In the genomic region with DNA sequence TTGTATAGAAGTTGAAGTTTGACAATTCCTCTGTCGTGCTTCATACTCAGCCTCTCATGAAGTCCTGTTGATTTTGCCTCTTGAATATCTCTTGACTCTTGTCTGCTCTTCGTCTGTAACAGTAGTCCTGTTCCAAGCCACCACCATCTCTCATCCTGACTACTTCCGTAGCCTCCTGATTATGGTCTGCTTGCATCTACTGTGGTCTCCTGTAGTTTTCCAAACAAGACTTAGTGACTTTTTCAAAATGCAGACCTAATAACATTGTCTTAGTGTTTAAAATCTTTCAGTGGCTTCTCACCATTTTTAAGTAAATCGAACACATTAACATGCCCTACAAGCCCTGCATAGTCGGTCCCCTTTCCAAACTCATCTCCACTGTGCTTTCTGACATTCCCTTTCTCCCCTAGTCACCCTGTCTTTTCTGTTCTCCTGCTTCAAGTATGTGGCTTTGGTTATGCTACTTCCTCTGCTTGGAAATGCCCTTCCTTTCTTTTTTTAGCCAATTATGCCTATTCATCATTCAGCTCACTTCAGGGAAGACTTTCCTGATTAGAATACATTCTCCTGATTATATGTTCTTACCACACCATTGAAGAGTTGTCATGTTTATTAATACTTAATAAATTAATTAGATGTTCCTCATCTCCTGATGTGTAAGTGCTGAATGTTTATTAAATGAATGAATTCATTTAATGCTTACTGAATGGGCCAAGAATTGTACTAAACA, we compare ENCODE assay signal across 9 cellular contexts. TPM values are rescaled to one million over a fixed set of nuclear protein-coding genes. Genes with fewer than 3 reads are reported as not detected.
DNase-seq lines count a peak whose midpoint lies in the region; TF ChIP-seq lines count a peak whose summit lies in the region.
"Had no signal": no experiment of that assay in that cellular context is flagged by ENCODE, and none has a peak within 500 bp of the region (broad histone marks: within the 10 kb centered on the region; RNA-seq: fewer than 3 reads in every experiment).

No MANE protein-coding gene starts in this region.

- H3K27ac ChIP-seq in BLaER1 treated with 17β-estradiol and CSF1 and Interleukin-3, amounts not matched to agents 10 nM and 100 nM = peak overlapping the region in 9 of 11 experiments; percentile 4 to 98 (median 89); a peak in 13 of 22 replicates
- H3K27ac ChIP-seq in HUES64 (ENCODE audit: low read depth, low read length) (no peak overlapping the region), muscle layer of duodenum (ENCODE audit: low read length) (no peak overlapping the region)

- BruUV-seq in MCF 10A (replicated peaks; lab: Mats Ljungman, UMichigan) = no TSS peak

- CTCF ChIA-PET in MCF 10A (lab: Yijun Ruan, JAX) = interaction anchor here (0.6 to 1.0 kb wide), 3 partner anchors 10 to 140 kb away, joined by 3 read pairs; no protein-coding TSS in a partner anchor

- H3K27me3 Mint-ChIP-seq in MCF 10A (ENCODE audit: insufficient read depth, unreplicated experiment) = no peaks in the 10 kb centered on the region

- no peaks in the 10 kb centered on the region for H3K27me3 ChIP-seq in BLaER1 treated with 17β-estradiol and CSF1 and Interleukin-3, amounts not matched to agents 10 nM and 100 nM
- H3K27me3 ChIP-seq in HUES64 (ENCODE audit: insufficient read depth, low read length) = no peaks in the 10 kb centered on the region
- H3K27me3 ChIP-seq in muscle layer of duodenum (ENCODE audit: low read depth, low read length) = no peaks in the 10 kb centered on the region

- TF ChIP-seq CTCF in MCF 10A (IDR thresholded peaks at IDR 0.05; ENCODE audit: unreplicated experiment) = no peak

- H3K36me3 ChIP-seq in BLaER1 treated with 17β-estradiol and CSF1 and Interleukin-3, amounts not matched to agents 10 nM and 100 nM = peaks cover 0 to 20% (median 13%) of the 10 kb centered on the region in 11 experiments; a peak in 12 of 22 replicates
- no peaks in the 10 kb centered on the region for H3K36me3 ChIP-seq in HUES64 (ENCODE audit: insufficient read depth, low read length)
- H3K36me3 ChIP-seq in muscle layer of duodenum (ENCODE audit: control insufficient read depth in 1 of 2, insufficient read depth in 2 of 2, low read length in 2 of 2) = no peaks in the 10 kb centered on the region

- peaks cover 22% of the 10 kb centered on the region for H3K4me1 Mint-ChIP-seq in MCF 10A (ENCODE audit: insufficient read depth, unreplicated experiment)

- H3K9ac ChIP-seq in BLaER1 treated with 17β-estradiol and CSF1 and Interleukin-3, amounts not matched to agents 10 nM and 100 nM = peak overlapping the region; percentile 91 to 100 (median 97)
- no peak overlapping the region for H3K9ac ChIP-seq in HUES64 (ENCODE audit: low read depth, low read length)

- peak overlapping the region; percentile 99 for H3K4me3 Mint-ChIP-seq in MCF 10A (ENCODE audit: unreplicated experiment)

- H3K27ac Mint-ChIP-seq in MCF 10A (ENCODE audit: low read depth, unreplicated experiment) = peak overlapping the region; percentile 99

- H3K4me3 ChIP-seq in BLaER1 treated with 17β-estradiol and CSF1 and Interleukin-3, amounts not matched to agents 10 nM and 100 nM = peak overlapping the region; percentile 83 to 99 (median 98)
- peak overlapping the region; percentile 92 for H3K4me3 ChIP-seq in HUES64 (ENCODE audit: low read length)
- peak overlapping the region; percentile 84 to 85 for H3K4me3 ChIP-seq in muscle layer of duodenum (ENCODE audit: low read depth in 1 of 2, low read length in 2 of 2)

- POLR2A ChIA-PET in MCF 10A (lab: Yijun Ruan, JAX) = interaction anchor here (0.6 to 3.3 kb wide), 7 partner anchors 9 to 284 kb away, joined by 3 to 21 read pairs (median 10); a partner anchor contains a TSS

- H3K9me3 ChIP-seq in BLaER1 treated with 17β-estradiol and CSF1 and Interleukin-3, amounts not matched to agents 10 nM and 100 nM (replicated peaks in 1 of 11) = no peaks in the 10 kb centered on the region; a peak in 1 of 22 replicates
- H3K9me3 ChIP-seq in HUES64 (ENCODE audit: insufficient read depth, low read depth, low read length) (no peaks in the 10 kb centered on the region), muscle layer of duodenum (ENCODE audit: control insufficient read depth in 1 of 2, low read length in 2 of 2) (no peaks in the 10 kb centered on the region)

- H3K4me1 ChIP-seq in BLaER1 treated with 17β-estradiol and CSF1 and Interleukin-3, amounts not matched to agents 10 nM and 100 nM = peaks cover 19 to 53% (median 27%) of the 10 kb centered on the region in 10 experiments
- peaks cover 18% of the 10 kb centered on the region for H3K4me1 ChIP-seq in HUES64 (ENCODE audit: insufficient read depth, low read length)
- H3K4me1 ChIP-seq in muscle layer of duodenum (ENCODE audit: control insufficient read depth in 1 of 2, insufficient read depth in 2 of 2, low read length in 2 of 2) = peaks cover 0 to 39% of the 10 kb centered on the region in 2 donors

- no peaks in the 10 kb centered on the region for H3K36me3 Mint-ChIP-seq in MCF 10A (ENCODE audit: insufficient read depth, unreplicated experiment)

- no peaks in the 10 kb centered on the region for H3K9me3 Mint-ChIP-seq in MCF 10A (ENCODE audit: unreplicated experiment)

- H3K4me2 ChIP-seq in BLaER1 treated with 17β-estradiol and CSF1 and Interleukin-3, amounts not matched to agents 10 nM and 100 nM = peak overlapping the region; percentile 73 to 97 (median 91)

- intact Hi-C loops in MCF 10A (cut with micrococcal nuclease) = no loop called here

- H4K20me1 ChIP-seq in BLaER1 treated with 17β-estradiol and CSF1 and Interleukin-3, amounts not matched to agents 10 nM and 100 nM = peaks cover 8 to 53% (median 39%) of the 10 kb centered on the region in 11 experiments; a peak in 13 of 22 replicates

- WGBS in HUES64 = 55% methylated on average over 5 of the region's 5 CpGs

- peak; percentile 8 for DNase-seq in MCF 10A (ENCODE audit: unreplicated experiment)
- no peak for DNase-seq in D341Med (ENCODE audit: low spot score)
- no peak for DNase-seq in retina
- no peak for DNase-seq in COLO829 (ENCODE audit: low spot score)
- DNase-seq in stimulated activated CD4-positive, alpha-beta T cell treated with anti-CD3 and anti-CD28 coated beads, Interleukin-4, amount 100 ng/mL, for 1 hour = no peak
- DNase-seq: activated CD4-positive, alpha-beta T cell treated with anti-CD3 and anti-CD28 coated beads, Interleukin-2, amount 50 U/mL, for 1 hour had no signal

RNA-seq across cellular contexts. Expression of a gene that starts 2.0 kb away (rescaled TPM):
- polyA plus RNA-seq in HUES64 (2013, experiment 1 of 2) = 28.6 TPM
- polyA plus RNA-seq in HUES64 (2013, experiment 2 of 2) = 29.9 TPM
- 47.5 and 52.8 TPM in 2 replicates for total RNA-seq in MCF 10A (2022)

RNA-seq across cellular contexts. Expression of a gene that starts 2.1 kb away (rescaled TPM):
- polyA plus RNA-seq in HUES64 (2013, experiment 1 of 2) = 3.5 TPM
- 4.8 TPM for polyA plus RNA-seq in HUES64 (2013, experiment 2 of 2)
- 0.52 and 1.4 TPM in 2 replicates for total RNA-seq in MCF 10A (2022)

Comparison
In these comparisons a context has a peak if more than half of its experiments do, and no peak if none do; other contexts are left out.
1. H3K27ac ChIP-seq: peak in BLaER1 treated with 17β-estradiol and CSF1 and Interleukin-3, amounts not matched to agents 10 nM and 100 nM (9 of 11); none in HUES64 (single experiment) and muscle layer of duodenum (single experiment).
2. Peak in every context shown above with its lines, with median percentiles within 50 percentile points of each other: H3K4me3 ChIP-seq.